ENCODE assay signal across 8 cellular contexts in genomic region chr2:47344890-47345583, GRCh38. TPM values are rescaled to one million over a fixed set of nuclear protein-coding genes. Genes with fewer than 3 reads are reported as not detected.
A peak's percentile ranks its signal among the peaks of the same experiment; 100 is the strongest.
DNase-seq lines count a peak whose midpoint lies in the region; ATAC-seq, FAIRE-seq and TF ChIP-seq lines count a peak whose summit lies in the region.

No MANE protein-coding gene starts in this region.

- H3K27ac ChIP-seq in breast epithelium = peak overlapping the region; percentile 91 to 92
- H3K27ac ChIP-seq in gastrocnemius medialis = peak overlapping the region; percentile 24 to 67 (median 59)

- intact Hi-C loops in breast epithelium (cut with DNase I; ENCODE audit: low total_unique reads) (no loop called here), gastrocnemius medialis (cut with DNase I; ENCODE audit: low total_unique reads) (no loop called here)

- H3K27me3 ChIP-seq in breast epithelium (no peaks in the 10 kb centered on the region), gastrocnemius medialis (no peaks in the 10 kb centered on the region)

- H3K9me3 ChIP-seq in breast epithelium (no peaks in the 10 kb centered on the region), iPS-18c (ENCODE audit: control insufficient read depth, insufficient read depth, low read length) (no peaks in the 10 kb centered on the region), gastrocnemius medialis (no peaks in the 10 kb centered on the region)

- TF ChIP-seq CTCF in breast epithelium (IDR thresholded peaks at IDR 0.05) (peak in 2 of 3 donors; percentile 37 to 59), gastrocnemius medialis (IDR thresholded peaks at IDR 0.05 in 4 of 5, conservative IDR thresholded peaks at IDR 0.05 in 1 of 5) (no peak), GM13977 (IDR thresholded peaks at IDR 0.05; ENCODE audit: extremely low read depth, insufficient read depth, missing control alignments) (no peak)

- peak; percentile 7 for TF ChIP-seq POLR2A in breast epithelium (IDR thresholded peaks at IDR 0.05)
- TF ChIP-seq POLR2A in gastrocnemius medialis (IDR thresholded peaks at IDR 0.05) = no peak
- TF ChIP-seq POLR2A in GM12892 (IDR thresholded peaks at IDR 0.05; ENCODE audit: low read depth, low read length) = no peak

- FAIRE-seq in GM12892 (lab: Jason Lieb, UNC) = no peak

- peak; percentile 68 to 82 for ATAC-seq in gastrocnemius medialis

- H3K36me3 ChIP-seq in breast epithelium = no peaks in the 10 kb centered on the region
- no peaks in the 10 kb centered on the region for H3K36me3 ChIP-seq in gastrocnemius medialis

- peak overlapping the region; percentile 15 to 64 (median 51) for H3K4me3 ChIP-seq in breast epithelium
- peak overlapping the region; percentile 43 for H3K4me3 ChIP-seq in iPS-18c (ENCODE audit: insufficient read depth, low read depth, low read length)
- peak overlapping the region; percentile 31 to 48 (median 44) for H3K4me3 ChIP-seq in gastrocnemius medialis

- in situ Hi-C loops in gastrocnemius medialis (cut with MboI; ENCODE audit: low sequenced_read_pairs in 4 of 4) (loop anchor here in 1 of 4 donors (10.0 kb wide), 1 partner anchor 420 kb away; no protein-coding TSS in a partner anchor), GM13977 (cut with MboI; ENCODE audit: low pct_unique_long_range_greater_than_20kb, low sequenced_read_pairs, unreplicated experiment) (no loop called here)

- H3K4me1 ChIP-seq in breast epithelium (peaks cover 0 to 5% of the 10 kb centered on the region in 2 donors), gastrocnemius medialis (peaks cover 9 to 14% of the 10 kb centered on the region in 2 donors)

- DNase-seq in EL (peak; percentile 76), NCI-H2196 (lab: John Stamatoyannopoulos, UW; ENCODE audit: unreplicated experiment) (peak; percentile 94), breast epithelium (ENCODE audit: low spot score in 2 of 2) (peak; percentile 66 to 86), gastrocnemius medialis (peak in 1 of 2 donors; percentile 7), GM12892 (ENCODE audit: insufficient read length) (no peak), GM13977 (ENCODE audit: low spot score) (no peak), GDM1 (lab: John Stamatoyannopoulos, UW) (no peak)

RNA-seq across cellular contexts. Expression of gene EPCAM, which starts 24.1 kb away (rescaled TPM):
- total RNA-seq in breast epithelium = 10 to 100 TPM in 2 of 3 donors, under 1 TPM in 1; 0.48 to 50.3 (median 39.3) TPM
- total RNA-seq in gastrocnemius medialis = 1 to 10 TPM in 1 of 4 donors, not detected in 3; 2.9 TPM
- polyA plus RNA-seq in GM12892 (2012; ENCODE audit: missing spikeins) = 0.25 TPM

RNA-seq across cellular contexts. Expression of gene MSH2, which starts 57.9 kb away (rescaled TPM):
- total RNA-seq in breast epithelium (10 to 100 TPM in 2 of 3 donors, 1 to 10 TPM in 1; 9.4 to 22.5 (median 16.4) TPM), gastrocnemius medialis (1 to 10 TPM; 3.5 to 6.4 (median 4.8) TPM)
- polyA plus RNA-seq in GM12892 (2012; ENCODE audit: missing spikeins) = 49.6 TPM

Comparison
In these comparisons a context has a peak if more than half of its experiments do, and no peak if none do; other contexts are left out.
1. DNase-seq: peak in EL (single experiment), NCI-H2196 (single experiment) and breast epithelium (2 of 2); none in GM12892 (single experiment), GM13977 (single experiment) and GDM1 (single experiment).
2. CTCF ChIP-seq: peak in breast epithelium (2 of 3); none in gastrocnemius medialis (0 of 5) and GM13977 (single experiment).
3. Peak in every context shown above with its lines, with median percentiles within 50 percentile points of each other: H3K4me3 ChIP-seq.